Comparison of ENCODE assay signal across 11 cellular contexts in the genomic region with DNA sequence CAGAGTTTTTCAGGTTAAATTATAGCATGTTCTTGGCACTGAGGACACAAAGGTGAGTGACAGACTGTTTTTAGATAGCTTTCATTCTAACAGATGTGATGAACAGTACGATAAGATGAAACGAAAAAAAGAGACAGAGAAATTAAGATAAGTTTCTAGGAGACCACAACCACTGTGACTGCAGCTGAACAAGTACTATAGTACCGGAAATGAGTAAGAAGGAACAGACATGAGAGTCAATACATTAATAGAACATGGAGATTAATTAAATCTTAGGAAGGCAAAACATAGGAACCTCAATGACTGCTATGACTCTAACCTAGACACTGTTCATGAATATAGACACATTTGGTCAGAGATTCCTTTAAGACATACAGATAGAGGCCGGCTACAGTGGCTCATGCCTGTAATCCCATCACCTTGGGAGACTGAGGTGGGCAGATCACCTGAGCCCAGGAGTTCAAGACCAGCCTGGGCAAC. TPM values are rescaled to one million over a fixed set of nuclear protein-coding genes. Genes with fewer than 3 reads are reported as not detected.
DNase-seq lines count a peak whose midpoint lies in the region; ATAC-seq and TF ChIP-seq lines count a peak whose summit lies in the region.
"Had no signal": no experiment of that assay in that cellular context is flagged by ENCODE, and none has a peak within 500 bp of the region (broad histone marks: within the 10 kb centered on the region; RNA-seq: fewer than 3 reads in every experiment).

No MANE protein-coding gene starts in this region.

- no peaks in the 10 kb centered on the region for H3K27me3 Mint-ChIP-seq in naive B cell

- H3K9me2 ChIP-seq in GM23248 (ENCODE audit: insufficient read depth) = no peaks in the 10 kb centered on the region

- H3K4me3 Mint-ChIP-seq in naive B cell = no peak overlapping the region

- H3K9me3 ChIP-seq in GM23248 (ENCODE audit: low read depth) (no peaks in the 10 kb centered on the region), WERI-Rb-1 (ENCODE audit: severe bottlenecking) (no peaks in the 10 kb centered on the region), HAP-1 (no peaks in the 10 kb centered on the region)

- no peaks in the 10 kb centered on the region for H3K9me3 Mint-ChIP-seq in naive B cell

- peaks cover 8 to 29% (median 9%) of the 10 kb centered on the region in 3 donors for H3K4me1 Mint-ChIP-seq in naive B cell

- H3K27ac ChIP-seq in GM23248 (0 out of 2 replicates have a peak overlapping the region, but pooled peaks have one; percentile 12), WERI-Rb-1 (no peak overlapping the region)
- H3K27ac ChIP-seq: SK-N-MC had no signal

- no peak overlapping the region for H2AFZ ChIP-seq in GM23248

- no peaks in the 10 kb centered on the region for H3K36me3 Mint-ChIP-seq in naive B cell

- H3F3A ChIP-seq in GM23248 (ENCODE audit: insufficient read depth) = peaks cover 27% of the 10 kb centered on the region

- peak overlapping the region; percentile 28 for H3K4me2 ChIP-seq in GM23248 (ENCODE audit: unreplicated experiment)

- H3K4me1 ChIP-seq in GM23248 (ENCODE audit: insufficient read depth) = peaks cover 26% of the 10 kb centered on the region
- peaks cover under 1% of the 10 kb centered on the region for H3K4me1 ChIP-seq in HAP-1

- H3K9ac ChIP-seq in GM23248 = no peak overlapping the region

- no peaks in the 10 kb centered on the region for H4K20me1 ChIP-seq in GM23248 (ENCODE audit: insufficient read depth)

- H3K36me3 ChIP-seq in GM23248 (ENCODE audit: low read depth) = no peaks in the 10 kb centered on the region
- no peaks in the 10 kb centered on the region; the same call in none of the 2 replicates for H3K36me3 ChIP-seq in WERI-Rb-1
- no peaks in the 10 kb centered on the region for H3K36me3 ChIP-seq in HAP-1 (replicated peaks)

- H3K4me3 ChIP-seq in GM23248 (no peak overlapping the region), WERI-Rb-1 (ENCODE audit: low read depth, low read length) (no peak overlapping the region), HAP-1 (no peak overlapping the region)
- peak overlapping the region; percentile 38 for H3K4me3 ChIP-seq in Jurkat, Clone E6-1 (ENCODE audit: low read length)
- H3K4me3 ChIP-seq: SK-N-MC had no signal

- WGBS in GM23248 (ENCODE audit: low coverage in 1 of 2, low lambda C conversion rate in 2 of 2, missing lambda C conversion rate in 2 of 2), 2 experiments = 95 to 96% methylated on average over 4 of the region's 4 CpGs

- DNase-seq in GM23248 = no peak
- peak; percentile 95 for DNase-seq in Jurkat, Clone E6-1 (ENCODE audit: low read depth, low spot score)
- no peak for DNase-seq in naive B cell
- no peak for DNase-seq in WERI-Rb-1
- no peak for DNase-seq in HAP-1 (ENCODE audit: low spot score in 2 of 2)
- no peak for DNase-seq in head of caudate nucleus
- no peak for DNase-seq in epidermal melanocyte (ENCODE audit: insufficient read length, low spot score)
- DNase-seq: cerebellar nuclear complex; stimulated activated CD4-positive, alpha-beta T cell treated with anti-CD3 and anti-CD28 coated beads, Interleukin-2, amount 100 ng/mL, for 48 hours had no signal

- no peak for TF ChIP-seq CTCF in WERI-Rb-1 (IDR thresholded peaks at IDR 0.05; ENCODE audit: low read depth, low read length)

- in situ Hi-C loops in GM23248 (cut with MboI) (no loop called here), HAP-1 (cut with MboI; ENCODE audit: low sequenced_read_pairs) (no loop called here)

- ATAC-seq in GM18907 (IDR thresholded peaks at IDR 0.05; ENCODE audit: unreplicated experiment) (peak; percentile 90), naive B cell (ENCODE audit: low read depth in 2 of 2) (no peak)

- H3K27me3 ChIP-seq in GM23248 (replicated peaks; ENCODE audit: insufficient read depth) (no peaks in the 10 kb centered on the region), WERI-Rb-1 (ENCODE audit: insufficient read depth, low read depth, severe bottlenecking) (no peaks in the 10 kb centered on the region), HAP-1 (ENCODE audit: low read depth) (no peaks in the 10 kb centered on the region)

- intact Hi-C loops in head of caudate nucleus (cut with DNase I) = no loop called here

- H3K79me2 ChIP-seq in GM23248 (ENCODE audit: insufficient read depth) = peaks cover 41% of the 10 kb centered on the region

- peak overlapping the region in 4 of 6 donors; percentile 4 to 88 (median 39) for H3K27ac Mint-ChIP-seq in naive B cell

RNA-seq across cellular contexts. Expression of gene HBS1L, which starts 40.2 kb away (rescaled TPM):
- total RNA-seq in GM23248 (2014; rRNA removed; shearing (Covaris generic)) = 83.1 and 124 TPM in 2 replicates
- 83.9 and 85.0 TPM in 2 replicates for polyA plus RNA-seq in GM23248 (2016; fragmentation: Nextera tagmentation; extraction: Ambion mirVana)
- 69.9 TPM for polyA plus RNA-seq in Jurkat, Clone E6-1 (2012; ENCODE audit: insufficient read depth, insufficient read length)
- 10 to 100 TPM; 28.1 to 57.2 (median 47.6) TPM for polyA plus RNA-seq in naive B cell (ENCODE audit: low read depth in 6 of 6)
